In genomic region chr9:78296893-78297671, GRCh38 we compare ENCODE assay signal across 8 cellular contexts. TPM values are rescaled to one million over a fixed set of nuclear protein-coding genes. Genes with fewer than 3 reads are reported as not detected.
A peak's percentile ranks its signal among the peaks of the same experiment; 100 is the strongest.
DNase-seq lines count a peak whose midpoint lies in the region; ATAC-seq and TF ChIP-seq lines count a peak whose summit lies in the region.

Gene PSAT1 (plus strand): TSS chr9:78297125. CDS start chr9:78297211, 86 bp downstream.

- intact Hi-C loops in OCI-LY7 (cut with micrococcal nuclease; ENCODE audit: unreplicated experiment) = loop anchor here (1.0 to 5.0 kb wide), 4 partner anchors 35 to 1120 kb away; partner anchors contain the start of genes CEP78 and VPS13A
- intact Hi-C loops in mucosa of descending colon (cut with DNase I, micrococcal nuclease) = no loop called here

- H3K9me2 ChIP-seq in OCI-LY7 (ENCODE audit: insufficient read depth, low read length) = no peaks in the 10 kb centered on the region

- H4K20me1 ChIP-seq in OCI-LY7 (ENCODE audit: insufficient read depth, low read length) = peaks cover 11% of the 10 kb centered on the region; the same call in 1 of the 2 replicates

- no TSS peak for BruUV-seq in OCI-LY7 (replicated peaks; lab: Mats Ljungman, UMichigan)

- peak within 1 kb of the TSS; percentile 85 for H3K4me3 ChIP-seq in OCI-LY7 (ENCODE audit: low read depth, low read length, poor library complexity, severe bottlenecking)
- H3K4me3 ChIP-seq in mucosa of descending colon = no peak within 1 kb of the TSS

- H3K4me2 ChIP-seq in OCI-LY7 (ENCODE audit: low read length) = peak within 1 kb of the TSS; percentile 78

- CTCF ChIA-PET in OCI-LY7 (lab: Charles Lee; ENCODE audit: unreplicated experiment) = interaction anchor here (0.6 kb wide), 1 partner anchor 49 kb away, joined by 3 read pairs; no protein-coding TSS in a partner anchor

- peak within 1 kb of the TSS; percentile 93 for H2AFZ ChIP-seq in OCI-LY7 (ENCODE audit: low read length)

- H3K9me3 ChIP-seq in OCI-LY7 (ENCODE audit: low read length) (peaks cover 4% of the 10 kb centered on the region; the same call in 1 of the 2 replicates), mucosa of descending colon (no peaks in the 10 kb centered on the region)

- ATAC-seq in GM21528 (IDR thresholded peaks at IDR 0.05; ENCODE audit: low FRiP score, unreplicated experiment) = peak; percentile 99
- peak; percentile 98 for ATAC-seq in mucosa of descending colon

- peak; percentile 98 for DNase-seq in DMS 273 (lab: John Stamatoyannopoulos, UW; ENCODE audit: unreplicated experiment)
- peak; percentile 94 for DNase-seq in HuH-7.5 (ENCODE audit: low spot score)
- DNase-seq in OCI-LY7 (ENCODE audit: low spot score) = peak; percentile 98
- DNase-seq in activated T-cell treated with anti-CD3 and anti-CD28 coated beads for 1 hour (ENCODE audit: low read depth) = peak; percentile 76
- peak; percentile 87 for DNase-seq in epithelial cell of prostate (ENCODE audit: low read depth, low spot score)
- DNase-seq in mucosa of descending colon = peak; percentile 79 to 91 (median 85)
- peak; percentile 39 to 68 for DNase-seq in stimulated activated CD8-positive, alpha-beta memory T cell treated with anti-CD3 and anti-CD28 coated beads, Interleukin-4, amount 100 ng/mL, for 1 hour (ENCODE audit: low read depth in 2 of 2, low spot score in 1 of 2)

- H3K27ac ChIP-seq in OCI-LY7 (ENCODE audit: low read depth, low read length, poor library complexity, severe bottlenecking) (peak within 1 kb of the TSS; percentile 84), epithelial cell of prostate (peak within 1 kb of the TSS; percentile 93)

- TF ChIP-seq CTCF in OCI-LY7 (conservative IDR thresholded peaks at IDR 0.05; ENCODE audit: low read length) = peak; percentile 34; the same call in 1 of the 2 replicates
- TF ChIP-seq CTCF in mucosa of descending colon (IDR thresholded peaks at IDR 0.05) = no peak

- peaks cover 33% of the 10 kb centered on the region for H3K79me2 ChIP-seq in OCI-LY7 (ENCODE audit: insufficient read depth, low read depth, low read length)

- H3K4me1 ChIP-seq in OCI-LY7 (ENCODE audit: insufficient read depth, low read length, poor library complexity, severe bottlenecking) = peaks cover 22% of the 10 kb centered on the region
- peaks cover 9% of the 10 kb centered on the region for H3K4me1 ChIP-seq in mucosa of descending colon (ENCODE audit: low read depth)

- H3K36me3 ChIP-seq in OCI-LY7 (ENCODE audit: insufficient read depth, low read length) (peaks cover 37% of the 10 kb centered on the region), mucosa of descending colon (ENCODE audit: low read depth) (no peaks in the 10 kb centered on the region)

- POLR2A ChIA-PET in OCI-LY7 (lab: Charles Lee) = interaction anchor here (0.6 to 3.4 kb wide), 22 partner anchors 10 to 1744 kb away, joined by 3 to 18 read pairs (median 5); partner anchors contain the start of genes CEP78 and TLE4

RNA-seq across cellular contexts. Expression of gene PSAT1, which starts in this region (rescaled TPM):
- 116 and 125 TPM in 2 replicates for total RNA-seq in OCI-LY7 (2014; rRNA removed; shearing (Covaris generic))
- total RNA-seq in OCI-LY7 (2022) = 268 and 278 TPM in 2 replicates
- 1 to 10 TPM; 1.2 to 7.2 (median 3.4) TPM for total RNA-seq in mucosa of descending colon

Comparison
In these comparisons a context has a peak if more than half of its experiments do, and no peak if none do; other contexts are left out.
1. RNA of gene PSAT1 (total RNA-seq): 116 to 278 TPM in OCI-LY7; 1.2 to 7.2 TPM in mucosa of descending colon; every median in the first group is over 10 times any median in the second.
2. Peak in every context shown above with its lines, with median percentiles within 50 percentile points of each other: DNase-seq.